8 cellular contexts compared by ENCODE assay signal in the genomic region with DNA sequence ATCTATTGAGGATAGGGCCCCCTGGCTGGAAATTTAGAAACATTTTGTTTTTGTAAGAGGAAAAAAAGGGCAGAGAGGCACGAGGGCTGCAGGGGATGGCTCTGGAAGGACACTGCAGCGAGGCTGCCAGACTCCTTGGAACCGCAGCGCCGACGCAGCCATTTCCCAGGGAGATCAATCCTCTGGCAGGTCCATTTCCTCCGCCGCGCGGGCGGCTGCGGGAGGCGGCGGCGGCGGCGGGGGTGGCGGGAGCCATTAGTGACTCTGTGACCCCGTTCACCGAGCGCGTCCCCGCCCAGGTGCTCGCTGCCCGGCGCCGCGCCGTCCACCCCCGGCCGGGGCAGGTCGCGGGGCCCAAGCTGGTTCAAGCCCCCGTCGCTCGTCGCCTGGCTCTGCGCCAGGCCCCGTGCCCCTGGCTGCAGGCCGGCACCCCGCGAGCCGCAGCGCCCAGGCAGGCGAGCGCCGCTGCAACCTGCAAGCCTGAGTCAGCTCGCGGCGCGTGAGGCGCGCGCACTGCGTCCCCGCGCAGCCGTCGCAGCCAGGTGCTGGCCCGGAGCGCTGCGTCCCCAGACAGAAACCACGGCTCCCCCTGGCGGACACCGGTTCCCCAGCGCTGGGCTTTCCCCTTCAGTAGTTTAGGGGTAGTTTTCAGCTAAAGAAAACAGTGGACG.
A peak's percentile ranks its signal among the peaks of the same experiment; 100 is the strongest.
DNase-seq lines count a peak whose midpoint lies in the region; TF ChIP-seq lines count a peak whose summit lies in the region.

No MANE protein-coding gene starts in this region.

- DNase-seq in GM04504 (ENCODE audit: low read depth) (peak; percentile 58), HAP-1 (ENCODE audit: low spot score in 2 of 2) (peak; percentile 71 to 95), MG63 (peak; percentile 80), SK-N-SH (peak; percentile 90), cardiac muscle cell (ENCODE audit: low read depth in 1 of 2, low spot score in 1 of 2) (peak; percentile 82 to 93), trophoblast cell (peak; percentile 96 to 98), type B pancreatic cell (ENCODE audit: extremely low spot score, unreplicated experiment) (peak; percentile 93)

- H3F3A ChIP-seq in SK-N-SH (replicated peaks; ENCODE audit: insufficient read depth) = no peaks in the 10 kb centered on the region

- peak overlapping the region in 1 of 2 experiments; percentile 53; a peak in 1 of 4 replicates for H3K27ac ChIP-seq in SK-N-SH (ENCODE audit: low read depth in 2 of 2, low read length in 1 of 2)
- peak overlapping the region; percentile 48 for H3K27ac ChIP-seq in cardiac muscle cell
- peak overlapping the region; percentile 96 for H3K27ac ChIP-seq in trophoblast cell (ENCODE audit: low read depth, low read length)

- H3K79me2 ChIP-seq in SK-N-SH (ENCODE audit: insufficient read depth) (no peaks in the 10 kb centered on the region), trophoblast cell (ENCODE audit: control insufficient read depth, insufficient read depth, low read length, poor library complexity) (peaks cover 12% of the 10 kb centered on the region)

- 4% methylated on average over 14 of the region's 67 CpGs for WGBS in SK-N-SH (ENCODE audit: low lambda C conversion rate)
- WGBS in trophoblast cell (ENCODE audit: extremely low coverage, insufficient coverage, insufficient read length) = no CpG with 5 or more reads among the region's 67 CpGs

- H2AK5ac ChIP-seq in trophoblast cell (ENCODE audit: low read length) = no peak overlapping the region

- peaks cover 56% of the 10 kb centered on the region for H3K79me1 ChIP-seq in trophoblast cell (ENCODE audit: low read length)

- peak overlapping the region; percentile 97 for H2BK5ac ChIP-seq in trophoblast cell (ENCODE audit: low read depth, low read length, poor library complexity)

- POLR2A ChIA-PET in SK-N-SH (lab: Yijun Ruan, JAX) = interaction anchor here (1.0 to 1.3 kb wide), 3 partner anchors 28 to 606 kb away, joined by 4 to 7 read pairs (median 4); a partner anchor contains a TSS

- H4K91ac ChIP-seq in trophoblast cell (ENCODE audit: low read depth, low read length) = peak overlapping the region; percentile 95

- H3K9ac ChIP-seq in SK-N-SH = no peak overlapping the region
- peak overlapping the region; percentile 71 for H3K9ac ChIP-seq in trophoblast cell (ENCODE audit: low read length)

- H3K4me3 Mint-ChIP-seq in activated naive CD8-positive, alpha-beta T cell = peak overlapping the region; percentile 85
- peak overlapping the region; percentile 89 for H3K4me3 Mint-ChIP-seq in type B pancreatic cell

- H3K18ac ChIP-seq in trophoblast cell (ENCODE audit: low read length) = peak overlapping the region; percentile 89

- H2AFZ ChIP-seq in SK-N-SH (ENCODE audit: low read depth) (peak overlapping the region; percentile 66; the same call in 1 of the 2 replicates), trophoblast cell (ENCODE audit: insufficient read depth, low read length, poor library complexity) (peak overlapping the region; percentile 83)

- no peaks in the 10 kb centered on the region for H3K36me3 Mint-ChIP-seq in activated naive CD8-positive, alpha-beta T cell
- H3K36me3 Mint-ChIP-seq in type B pancreatic cell = no peaks in the 10 kb centered on the region

- TF ChIP-seq RAD21 in SK-N-SH (IDR thresholded peaks at IDR 0.05; ENCODE audit: low read length) = peak; percentile 83

- TF ChIP-seq EP300 in SK-N-SH (IDR thresholded peaks at IDR 0.05; ENCODE audit: borderline replicate concordance in 1 of 2, low read depth in 1 of 2, low read length in 1 of 2) = no peak

- peak overlapping the region; percentile 6 for H3K4ac ChIP-seq in trophoblast cell (ENCODE audit: low read depth, low read length)

- no peaks in the 10 kb centered on the region for H3K9me2 ChIP-seq in SK-N-SH

- peak; percentile 93 for TF ChIP-seq CTCF in SK-N-SH (IDR thresholded peaks at IDR 0.05)
- TF ChIP-seq CTCF in cardiac muscle cell (IDR thresholded peaks at IDR 0.05; ENCODE audit: low read depth, low read length) = peak; percentile 90
- TF ChIP-seq CTCF in type B pancreatic cell (conservative IDR thresholded peaks at IDR 0.05) = peak; percentile 97

- in situ Hi-C loops in HAP-1 (cut with MboI; ENCODE audit: low sequenced_read_pairs) = loop anchor here (5.0 to 10.0 kb wide), 3 partner anchors 267 to 610 kb away; no protein-coding TSS in a partner anchor

- H3K36me3 ChIP-seq in HAP-1 (replicated peaks) (no peaks in the 10 kb centered on the region), MG63 (no peaks in the 10 kb centered on the region), SK-N-SH (replicated peaks in 1 of 2; ENCODE audit: control insufficient read depth in 1 of 2, insufficient read depth in 2 of 2, low read length in 1 of 2) (no peaks in the 10 kb centered on the region), cardiac muscle cell (no peaks in the 10 kb centered on the region), trophoblast cell (ENCODE audit: control insufficient read depth in 1 of 2, insufficient read depth in 2 of 2, low read length in 2 of 2) (no peaks in the 10 kb centered on the region)

- H3K4me2 ChIP-seq in SK-N-SH = peak overlapping the region; percentile 81
- H3K4me2 ChIP-seq in trophoblast cell (ENCODE audit: low read length) = peak overlapping the region; percentile 70

- H4K8ac ChIP-seq in trophoblast cell (ENCODE audit: low read depth, low read length) = peak overlapping the region; percentile 87

- peak overlapping the region; percentile 79 for H2BK12ac ChIP-seq in trophoblast cell (ENCODE audit: low read length)

- peak overlapping the region; percentile 90 for H2BK120ac ChIP-seq in trophoblast cell (ENCODE audit: insufficient read depth, low read length, poor library complexity)

- H4K12ac ChIP-seq in trophoblast cell (ENCODE audit: low read depth, low read length) = peak overlapping the region; percentile 59

- H3K4me1 ChIP-seq in HAP-1 (peaks cover 20% of the 10 kb centered on the region), SK-N-SH (ENCODE audit: control insufficient read depth in 1 of 2, insufficient read depth in 2 of 2, low read depth in 1 of 2, low read length in 1 of 2) (peaks cover 10 to 22% of the 10 kb centered on the region in 2 experiments; a peak in 3 of 4 replicates), cardiac muscle cell (ENCODE audit: low read depth) (peaks cover 23% of the 10 kb centered on the region), trophoblast cell (ENCODE audit: control insufficient read depth in 1 of 2, insufficient read depth in 2 of 2, low read length in 2 of 2) (peaks cover 30 to 38% of the 10 kb centered on the region in 2 experiments)

- no peaks in the 10 kb centered on the region for H4K20me1 ChIP-seq in SK-N-SH (ENCODE audit: insufficient read depth)

- H3K27ac Mint-ChIP-seq in activated naive CD8-positive, alpha-beta T cell = peak overlapping the region; percentile 67
- H3K27ac Mint-ChIP-seq in type B pancreatic cell = peak overlapping the region; percentile 87

- H3K23ac ChIP-seq in trophoblast cell (ENCODE audit: low read length) = no peak overlapping the region

- H3K9me3 ChIP-seq in HAP-1 (no peaks in the 10 kb centered on the region), MG63 (no peaks in the 10 kb centered on the region), SK-N-SH (no peaks in the 10 kb centered on the region), cardiac muscle cell (ENCODE audit: low read depth) (no peaks in the 10 kb centered on the region), trophoblast cell (ENCODE audit: insufficient read depth, low read depth, low read length) (no peaks in the 10 kb centered on the region)

- CTCF ChIA-PET in SK-N-SH (lab: Yijun Ruan, JAX) = interaction anchor here (0.5 to 8.6 kb wide), 81 partner anchors 9 to 690 kb away, joined by 3 to 193 read pairs (median 4); a partner anchor contains a TSS

- H3K27me3 ChIP-seq in HAP-1 (ENCODE audit: low read depth) (no peaks in the 10 kb centered on the region), MG63 (no peaks in the 10 kb centered on the region), SK-N-SH (ENCODE audit: insufficient read depth) (no peaks in the 10 kb centered on the region), cardiac muscle cell (no peaks in the 10 kb centered on the region), trophoblast cell (ENCODE audit: insufficient read depth, low read length) (no peaks in the 10 kb centered on the region)

- no peaks in the 10 kb centered on the region for H3K9me3 Mint-ChIP-seq in activated naive CD8-positive, alpha-beta T cell (ENCODE audit: low read depth)
- H3K9me3 Mint-ChIP-seq in type B pancreatic cell = no peaks in the 10 kb centered on the region

- H3K4me3 ChIP-seq in HAP-1 (peak overlapping the region; percentile 20), MG63 (peak overlapping the region; percentile 38), SK-N-SH (ENCODE audit: low read depth in 2 of 2, low read length in 1 of 2) (peak overlapping the region; percentile 72 to 77), cardiac muscle cell (peak overlapping the region; percentile 55), trophoblast cell (ENCODE audit: low read depth, low read length) (peak overlapping the region; percentile 70)

- H3K4me1 Mint-ChIP-seq in activated naive CD8-positive, alpha-beta T cell (ENCODE audit: low read depth) = peaks cover 34% of the 10 kb centered on the region
- H3K4me1 Mint-ChIP-seq in type B pancreatic cell (ENCODE audit: unreplicated experiment) = peaks cover 61% of the 10 kb centered on the region

- H3K27me3 Mint-ChIP-seq in activated naive CD8-positive, alpha-beta T cell = peaks cover 1% of the 10 kb centered on the region
- H3K27me3 Mint-ChIP-seq in type B pancreatic cell = peaks cover 10% of the 10 kb centered on the region

- H3K14ac ChIP-seq in trophoblast cell (ENCODE audit: low read length) = peak overlapping the region; percentile 97

TF ChIP-seq in SK-N-SH, 30 proteins besides CTCF, POLR2A, EP300 and RAD21 (continues in another document):
- TF ChIP-seq, protein P1, sequence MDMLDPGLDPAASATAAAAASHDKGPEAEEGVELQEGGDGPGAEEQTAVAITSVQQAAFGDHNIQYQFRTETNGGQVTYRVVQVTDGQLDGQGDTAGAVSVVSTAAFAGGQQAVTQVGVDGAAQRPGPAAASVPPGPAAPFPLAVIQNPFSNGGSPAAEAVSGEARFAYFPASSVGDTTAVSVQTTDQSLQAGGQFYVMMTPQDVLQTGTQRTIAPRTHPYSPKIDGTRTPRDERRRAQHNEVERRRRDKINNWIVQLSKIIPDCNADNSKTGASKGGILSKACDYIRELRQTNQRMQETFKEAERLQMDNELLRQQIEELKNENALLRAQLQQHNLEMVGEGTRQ (IDR thresholded peaks at IDR 0.05; ENCODE audit: borderline replicate concordance, low read depth, low read length) = no peak
- peak; percentile 26; the same call in 1 of the 2 replicates for TF ChIP-seq NFIC (IDR thresholded peaks at IDR 0.05; ENCODE audit: borderline replicate concordance)
- no peak for TF ChIP-seq YY1 (IDR thresholded peaks at IDR 0.05; ENCODE audit: low read depth)

Comparison
In these comparisons a context has a peak if more than half of its experiments do, and no peak if none do; other contexts are left out.
1. H3K4me3 ChIP-seq: peak in every context shown above with its lines; median percentile 74 in SK-N-SH; 70 in trophoblast cell; 55 in cardiac muscle cell; 38 in MG63; 20 in HAP-1.